ENCODE assay signal across 8 cellular contexts in the genomic region with DNA sequence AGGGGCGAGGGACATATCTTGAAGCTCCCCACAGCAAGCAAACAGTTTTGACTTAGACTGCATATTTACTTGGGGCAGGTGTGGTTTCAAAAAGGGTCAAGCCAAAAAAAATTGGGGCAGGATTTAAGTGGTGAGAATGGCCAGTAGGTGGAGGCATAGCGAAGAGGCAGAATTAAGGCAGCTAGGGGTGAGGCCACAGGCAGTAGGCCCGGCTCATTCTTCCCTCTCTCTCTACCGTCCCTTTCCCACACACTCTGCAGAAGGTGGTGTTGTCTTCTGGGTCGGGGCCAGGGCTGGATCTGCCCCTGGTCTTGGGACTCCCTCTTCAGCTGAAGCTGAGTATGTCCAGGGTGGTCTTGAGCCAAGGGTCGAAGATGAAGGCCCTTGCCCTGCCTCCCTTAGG. TPM values are rescaled to one million over a fixed set of nuclear protein-coding genes. Genes with fewer than 3 reads are reported as not detected.
DNase-seq lines count a peak whose midpoint lies in the region; ATAC-seq and TF ChIP-seq lines count a peak whose summit lies in the region.

No MANE protein-coding gene starts in this region.

- peak overlapping the region in 1 of 7 donors; percentile 46 for H3K27ac Mint-ChIP-seq in CD14-positive monocyte
- peak overlapping the region in 1 of 9 donors; percentile 48 for H3K27ac Mint-ChIP-seq in naive thymus-derived CD4-positive, alpha-beta T cell
- peak overlapping the region in 1 of 8 donors; percentile 31 for H3K27ac Mint-ChIP-seq in CD8-positive, alpha-beta memory T cell

- DNase-seq in CD14-positive monocyte (ENCODE audit: low spot score) (peak; percentile 59), GM20000 (ENCODE audit: low spot score) (peak; percentile 75), Peyer's patch (peak in 1 of 3 donors; percentile 54), colonic mucosa (peak; percentile 32), MG63 (no peak)
- DNase-seq in naive thymus-derived CD4-positive, alpha-beta T cell: peak in 4 of 9 donors; percentile 11 to 39 (median 28)
- no peak for DNase-seq in CD8-positive, alpha-beta memory T cell

- POLR2A ChIA-PET in naive thymus-derived CD4-positive, alpha-beta T cell (lab: Charles Lee): interaction anchor here (0.7 to 3.6 kb wide), 4 partner anchors 10 to 55 kb away, joined by 3 to 31 read pairs (median 4); a partner anchor contains a TSS
- POLR2A ChIA-PET in CD8-positive, alpha-beta memory T cell (lab: Charles Lee): no interaction called here

- H3K9me3 Mint-ChIP-seq in CD14-positive monocyte: peaks cover 0 to 3% (median 0%) of the 10 kb centered on the region in 7 donors
- H3K9me3 Mint-ChIP-seq in naive thymus-derived CD4-positive, alpha-beta T cell: no peaks in the 10 kb centered on the region
- no peaks in the 10 kb centered on the region for H3K9me3 Mint-ChIP-seq in CD8-positive, alpha-beta memory T cell

- peaks cover 1 to 6% (median 3%) of the 10 kb centered on the region in 3 donors for H3K27me3 Mint-ChIP-seq in CD14-positive monocyte (ENCODE audit: low read depth in 3 of 3)
- H3K27me3 Mint-ChIP-seq in naive thymus-derived CD4-positive, alpha-beta T cell: peaks cover 0 to 2% (median 0%) of the 10 kb centered on the region in 5 donors
- no peaks in the 10 kb centered on the region for H3K27me3 Mint-ChIP-seq in CD8-positive, alpha-beta memory T cell

- no peak overlapping the region for H3K4me3 Mint-ChIP-seq in CD14-positive monocyte
- peak overlapping the region in 1 of 10 donors; percentile 30 for H3K4me3 Mint-ChIP-seq in naive thymus-derived CD4-positive, alpha-beta T cell
- peak overlapping the region in 1 of 7 donors; percentile 77 for H3K4me3 Mint-ChIP-seq in CD8-positive, alpha-beta memory T cell

- CTCF ChIA-PET in naive thymus-derived CD4-positive, alpha-beta T cell (lab: Charles Lee): interaction anchor here (0.6 to 2.8 kb wide), 7 partner anchors 10 to 82 kb away, joined by 3 to 25 read pairs (median 7); a partner anchor contains a TSS
- CTCF ChIA-PET in CD8-positive, alpha-beta memory T cell (lab: Charles Lee): interaction anchor here (0.7 to 5.0 kb wide), 4 partner anchors 18 to 58 kb away, joined by 3 to 33 read pairs (median 4); a partner anchor contains a TSS

- peak; percentile 54 for ATAC-seq in naive thymus-derived CD4-positive, alpha-beta T cell
- no peak for ATAC-seq in HG03095 (IDR thresholded peaks at IDR 0.05; ENCODE audit: unreplicated experiment)

- H3K9me3 ChIP-seq in Peyer's patch (no peaks in the 10 kb centered on the region), colonic mucosa (no peaks in the 10 kb centered on the region), MG63 (no peaks in the 10 kb centered on the region)
- H3K9me3 ChIP-seq in naive thymus-derived CD4-positive, alpha-beta T cell (ENCODE audit: control insufficient read depth in 2 of 3, low read length in 3 of 3): no peaks in the 10 kb centered on the region
- no peaks in the 10 kb centered on the region for H3K9me3 ChIP-seq in CD8-positive, alpha-beta memory T cell (ENCODE audit: low read length)

- H3K4me3 ChIP-seq in Peyer's patch: no peak overlapping the region
- H3K4me3 ChIP-seq in colonic mucosa: no peak overlapping the region
- H3K4me3 ChIP-seq in naive thymus-derived CD4-positive, alpha-beta T cell (ENCODE audit: low read length): no peak overlapping the region
- no peak overlapping the region for H3K4me3 ChIP-seq in MG63
- H3K4me3 ChIP-seq in CD8-positive, alpha-beta memory T cell (ENCODE audit: low read length): no peak overlapping the region

- H3K4me1 ChIP-seq in Peyer's patch (peaks cover 0 to 6% (median 0%) of the 10 kb centered on the region in 4 donors), colonic mucosa (no peaks in the 10 kb centered on the region)
- no peaks in the 10 kb centered on the region for H3K4me1 ChIP-seq in naive thymus-derived CD4-positive, alpha-beta T cell (ENCODE audit: control insufficient read depth in 2 of 2, insufficient read depth in 2 of 2, low read length in 2 of 2)
- H3K4me1 ChIP-seq in CD8-positive, alpha-beta memory T cell (ENCODE audit: insufficient read depth, low read length): no peaks in the 10 kb centered on the region

- H3K27ac ChIP-seq in Peyer's patch (no peak overlapping the region), colonic mucosa (no peak overlapping the region)
- no peak overlapping the region for H3K27ac ChIP-seq in naive thymus-derived CD4-positive, alpha-beta T cell (ENCODE audit: low read depth, low read length)
- no peak overlapping the region for H3K27ac ChIP-seq in CD8-positive, alpha-beta memory T cell (ENCODE audit: low read depth, low read length)

- TF ChIP-seq POLR2A in Peyer's patch (IDR thresholded peaks at IDR 0.05): no peak

- no peaks in the 10 kb centered on the region for H3K27me3 ChIP-seq in Peyer's patch
- H3K27me3 ChIP-seq in colonic mucosa: no peaks in the 10 kb centered on the region
- H3K27me3 ChIP-seq in naive thymus-derived CD4-positive, alpha-beta T cell (ENCODE audit: control insufficient read depth in 2 of 2, insufficient read depth in 2 of 2, low read length in 2 of 2): no peaks in the 10 kb centered on the region
- no peaks in the 10 kb centered on the region for H3K27me3 ChIP-seq in MG63
- H3K27me3 ChIP-seq in CD8-positive, alpha-beta memory T cell (ENCODE audit: insufficient read depth, low read length, poor library complexity, severe bottlenecking): no peaks in the 10 kb centered on the region

- TF ChIP-seq CTCF in CD14-positive monocyte (IDR thresholded peaks at IDR 0.05) (peak; percentile 75), GM20000 (IDR thresholded peaks at IDR 0.05; ENCODE audit: extremely low read depth, missing control alignments) (peak; percentile 25), Peyer's patch (IDR thresholded peaks at IDR 0.05) (peak in 5 of 6 experiments; percentile 19 to 48 (median 40)), colonic mucosa (IDR thresholded peaks at IDR 0.05) (peak; percentile 38)

- H3K36me3 ChIP-seq in Peyer's patch (no peaks in the 10 kb centered on the region), colonic mucosa (no peaks in the 10 kb centered on the region), MG63 (no peaks in the 10 kb centered on the region)
- peaks cover 0 to 2% (median 0%) of the 10 kb centered on the region in 3 experiments for H3K36me3 ChIP-seq in naive thymus-derived CD4-positive, alpha-beta T cell (ENCODE audit: control insufficient read depth in 2 of 3, insufficient read depth in 3 of 3, low read length in 3 of 3)
- H3K36me3 ChIP-seq in CD8-positive, alpha-beta memory T cell (ENCODE audit: insufficient read depth, low read length): no peaks in the 10 kb centered on the region

- intact Hi-C loops in CD14-positive monocyte (cut with micrococcal nuclease) (no loop called here), colonic mucosa (cut with DNase I) (loop anchor here (5.0 kb wide), 1 partner anchor 55 kb away; a partner anchor contains a TSS)
- intact Hi-C loops in naive thymus-derived CD4-positive, alpha-beta T cell (cut with micrococcal nuclease): loop anchor here (1.0 to 2.0 kb wide), 2 partner anchors 40 to 56 kb away; a partner anchor contains a TSS

- H3K36me3 Mint-ChIP-seq in CD14-positive monocyte: no peaks in the 10 kb centered on the region
- H3K36me3 Mint-ChIP-seq in naive thymus-derived CD4-positive, alpha-beta T cell: no peaks in the 10 kb centered on the region
- peaks cover 0 to 2% (median 0%) of the 10 kb centered on the region in 3 donors for H3K36me3 Mint-ChIP-seq in CD8-positive, alpha-beta memory T cell

- H3K4me1 Mint-ChIP-seq in CD14-positive monocyte: peaks cover 10% of the 10 kb centered on the region
- H3K4me1 Mint-ChIP-seq in naive thymus-derived CD4-positive, alpha-beta T cell: peaks cover 0 to 7% (median 4%) of the 10 kb centered on the region in 7 donors
- H3K4me1 Mint-ChIP-seq in CD8-positive, alpha-beta memory T cell: peaks cover 3 to 5% (median 4%) of the 10 kb centered on the region in 3 donors

- peak overlapping the region in 1 of 2 donors; percentile 29 for H3K9ac ChIP-seq in colonic mucosa (ENCODE audit: low read depth in 2 of 2, low read length in 2 of 2)

RNA-seq across cellular contexts. Expression of a gene that starts 2.6 kb away (rescaled TPM):
- polyA plus RNA-seq in CD14-positive monocyte: under 1 TPM in 1 of 2 donors, not detected in 1; 0.43 TPM
- total RNA-seq in Peyer's patch: 10 to 100 TPM in 2 of 4 donors, 1 to 10 TPM in 2; 2.1 to 38.0 (median 16.3) TPM
- total RNA-seq in colonic mucosa: under 1 TPM; 0.42 to 0.64 TPM
- not detected for total RNA-seq in naive thymus-derived CD4-positive, alpha-beta T cell
- not detected for polyA plus RNA-seq in naive thymus-derived CD4-positive, alpha-beta T cell
- total RNA-seq in MG63 (2014; rRNA removed; shearing (Covaris generic); ENCODE audit: low replicate concordance): not detected in 2 replicates
- not detected for total RNA-seq in CD8-positive, alpha-beta memory T cell
- polyA plus RNA-seq in CD8-positive, alpha-beta memory T cell: not detected

RNA-seq across cellular contexts. Expression of a gene that starts 4.9 kb away (rescaled TPM):
- 10 to 100 TPM; 83.4 to 89.8 TPM for polyA plus RNA-seq in CD14-positive monocyte
- 100 to 1,000 TPM; 144 to 303 (median 229) TPM for total RNA-seq in Peyer's patch
- 10 to 100 TPM; 55.3 to 77.3 TPM for total RNA-seq in colonic mucosa
- total RNA-seq in naive thymus-derived CD4-positive, alpha-beta T cell: 10 to 100 TPM; 26.5 to 95.0 (median 77.2) TPM
- polyA plus RNA-seq in naive thymus-derived CD4-positive, alpha-beta T cell: 10 to 100 TPM; 42.0 to 47.2 TPM
- total RNA-seq in MG63 (2014; rRNA removed; shearing (Covaris generic); ENCODE audit: low replicate concordance): 16.0 and 20.1 TPM in 2 replicates
- 10 to 100 TPM; 18.4 to 21.6 TPM for total RNA-seq in CD8-positive, alpha-beta memory T cell
- 37.0 TPM for polyA plus RNA-seq in CD8-positive, alpha-beta memory T cell

RNA-seq across cellular contexts. Expression of a gene that starts 17.8 kb away (rescaled TPM):
- 1 to 10 TPM; 6.2 to 9.2 TPM for polyA plus RNA-seq in CD14-positive monocyte
- 10 to 100 TPM; 28.8 to 38.1 (median 30.4) TPM for total RNA-seq in Peyer's patch
- total RNA-seq in colonic mucosa: 10 to 100 TPM; 24.9 to 27.4 TPM
- 10 to 100 TPM; 24.6 to 46.9 (median 34.0) TPM for total RNA-seq in naive thymus-derived CD4-positive, alpha-beta T cell
- 10 to 100 TPM in 1 of 2 donors, 1 to 10 TPM in 1; 5.5 to 21.6 TPM for polyA plus RNA-seq in naive thymus-derived CD4-positive, alpha-beta T cell
- total RNA-seq in MG63 (2014; rRNA removed; shearing (Covaris generic); ENCODE audit: low replicate concordance): 26.8 and 49.5 TPM in 2 replicates
- total RNA-seq in CD8-positive, alpha-beta memory T cell: 10 to 100 TPM; 45.7 to 45.9 TPM
- 20.4 TPM for polyA plus RNA-seq in CD8-positive, alpha-beta memory T cell

RNA-seq across cellular contexts. Expression of a gene that starts 18.2 kb away (rescaled TPM):
- polyA plus RNA-seq in CD14-positive monocyte: not detected
- total RNA-seq in Peyer's patch (under 1 TPM in 1 of 4 donors, not detected in 3; 0.47 TPM), colonic mucosa (1 to 10 TPM in 1 of 2 donors, under 1 TPM in 1; 0.54 to 1.4 TPM)
- 1 to 10 TPM in 1 of 5 experiments, under 1 TPM in 4; 0.12 to 1.1 (median 0.29) TPM for total RNA-seq in naive thymus-derived CD4-positive, alpha-beta T cell
- not detected for polyA plus RNA-seq in naive thymus-derived CD4-positive, alpha-beta T cell
- total RNA-seq in MG63 (2014; rRNA removed; shearing (Covaris generic); ENCODE audit: low replicate concordance): not detected in 2 replicates
- total RNA-seq in CD8-positive, alpha-beta memory T cell: under 1 TPM; 0.40 to 0.53 TPM
- not detected for polyA plus RNA-seq in CD8-positive, alpha-beta memory T cell

RNA-seq across cellular contexts. Expression of a gene that starts 42.6 kb away (rescaled TPM):
- polyA plus RNA-seq in CD14-positive monocyte: 1 to 10 TPM in 1 of 2 donors, under 1 TPM in 1; 0.86 to 1.2 TPM
- total RNA-seq in Peyer's patch (1 to 10 TPM in 3 of 4 donors, not detected in 1; 1.9 to 2.7 (median 2.4) TPM), colonic mucosa (1 to 10 TPM in 1 of 2 donors, under 1 TPM in 1; 0.61 to 1.0 TPM)
- 1 to 10 TPM in 2 of 5 experiments, under 1 TPM in 3; 0.44 to 1.6 (median 0.56) TPM for total RNA-seq in naive thymus-derived CD4-positive, alpha-beta T cell
- not detected for polyA plus RNA-seq in naive thymus-derived CD4-positive, alpha-beta T cell
- 0.23 TPM in 1 of 2 replicates, not detected in the other for total RNA-seq in MG63 (2014; rRNA removed; shearing (Covaris generic); ENCODE audit: low replicate concordance)
- under 1 TPM; 0.29 to 0.31 TPM for total RNA-seq in CD8-positive, alpha-beta memory T cell
- not detected for polyA plus RNA-seq in CD8-positive, alpha-beta memory T cell

Comparison
In these comparisons a context has a peak if more than half of its experiments do, and no peak if none do; other contexts are left out.
1. DNase-seq: peak in CD14-positive monocyte (single experiment), GM20000 (single experiment) and colonic mucosa (single experiment); none in MG63 (single experiment) and CD8-positive, alpha-beta memory T cell (0 of 5).
2. CTCF ChIP-seq: peak in every context shown above with its lines; median percentile 75 in CD14-positive monocyte; 40 in Peyer's patch; 38 in colonic mucosa; 25 in GM20000.
3. intact Hi-C loops: an anchor here in colonic mucosa (5.0 kb wide) and naive thymus-derived CD4-positive, alpha-beta T cell (1.0 to 2.0 kb wide); none called in CD14-positive monocyte.